ENCODE assay signal across 20 cellular contexts in the genomic region with DNA sequence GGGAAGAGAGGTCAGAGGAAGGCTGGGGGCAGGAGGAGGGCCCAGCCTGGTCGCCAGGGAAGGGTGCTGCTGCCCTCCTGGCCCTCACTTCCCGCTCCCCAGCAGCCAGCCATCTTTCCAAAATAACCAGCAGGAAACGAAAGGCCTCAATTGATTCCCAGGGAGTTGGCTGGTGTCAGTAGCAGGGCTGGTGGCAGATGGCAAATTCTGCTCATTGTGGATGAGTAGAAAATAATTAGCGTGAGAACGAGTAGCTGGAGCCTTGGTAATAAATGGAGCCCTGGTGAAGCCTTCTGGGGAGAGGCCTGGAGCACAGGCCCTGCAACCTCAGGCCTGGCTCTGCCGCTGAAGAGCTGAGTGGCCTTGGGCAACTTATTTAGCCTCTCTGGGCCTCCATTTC. TPM values are rescaled to one million over a fixed set of nuclear protein-coding genes. Genes with fewer than 3 reads are reported as not detected.
DNase-seq lines count a peak whose midpoint lies in the region; ATAC-seq and TF ChIP-seq lines count a peak whose summit lies in the region.
"Had no signal": no experiment of that assay in that cellular context is flagged by ENCODE, and none has a peak within 500 bp of the region (broad histone marks: within the 10 kb centered on the region; RNA-seq: fewer than 3 reads in every experiment).

No MANE protein-coding gene starts in this region.

- no peaks in the 10 kb centered on the region for H3K4me1 ChIP-seq in MM.1S (ENCODE audit: low read length)
- H3K4me1 ChIP-seq: body of pancreas, thyroid gland had no signal

- H3K27me3 ChIP-seq in MM.1S (replicated peaks; ENCODE audit: insufficient read depth, low read length) = peaks cover 98% of the 10 kb centered on the region
- H3K27me3 ChIP-seq: body of pancreas, thyroid gland had no signal

- H3F3A ChIP-seq in MM.1S (ENCODE audit: insufficient read depth, low read length) = no peaks in the 10 kb centered on the region

- no peak overlapping the region for H3K4me2 ChIP-seq in MM.1S (ENCODE audit: low read depth, low read length)

- no peak for ATAC-seq in HG03565 (IDR thresholded peaks at IDR 0.05; ENCODE audit: unreplicated experiment)
- ATAC-seq: activated CD8-positive, alpha-beta T cell treated with anti-CD3 and anti-CD28 coated beads for 36 hours; activated T-cell treated with anti-CD3 and anti-CD28 coated beads, Interleukin-2, amount 50 U/mL, for 4 hours; body of pancreas; left lobe of liver; right cardiac atrium; stimulated activated memory B cell treated with anti-CD40 and anti-IgM and Interleukin-4, amounts not matched to agents 10 μg/mL and 1 μg/mL and 100 μg/mL, for 72 hours had no signal

- TF ChIP-seq CTCF in brain (conservative IDR thresholded peaks at IDR 0.05) = no peak
- TF ChIP-seq CTCF in MM.1S (IDR thresholded peaks at IDR 0.05; ENCODE audit: low read length) = no peak

- H3K9ac ChIP-seq in MM.1S (ENCODE audit: low read length) = no peak overlapping the region

- H3K9me3 ChIP-seq in MM.1S (replicated peaks; ENCODE audit: insufficient read depth, low read length) = no peaks in the 10 kb centered on the region
- H3K9me3 ChIP-seq: body of pancreas, thyroid gland had no signal

- no peaks in the 10 kb centered on the region for H4K20me1 ChIP-seq in MM.1S (ENCODE audit: insufficient read depth, low read length)

- peaks cover 76% of the 10 kb centered on the region for H3K4me1 Mint-ChIP-seq in brain
- H3K4me1 Mint-ChIP-seq: stimulated activated memory B cell treated with anti-CD40 and anti-IgM and Interleukin-4, amounts not matched to agents 10 μg/mL and 1 μg/mL and 100 μg/mL, for 72 hours had no signal

- H3K36me3 Mint-ChIP-seq in brain = no peaks in the 10 kb centered on the region
- H3K36me3 Mint-ChIP-seq: stimulated activated memory B cell treated with anti-CD40 and anti-IgM and Interleukin-4, amounts not matched to agents 10 μg/mL and 1 μg/mL and 100 μg/mL, for 72 hours had no signal

- peak; percentile 14 for DNase-seq in NCI-H748 (lab: John Stamatoyannopoulos, UW; ENCODE audit: unreplicated experiment)
- DNase-seq in NCI-H748 treated with DMSO at 0.1 percent for 48 hours (lab: John Stamatoyannopoulos, UW) = no peak
- DNase-seq in NCI-H2171 (lab: John Stamatoyannopoulos, UW) = peak; percentile 87
- no peak for DNase-seq in MM.1S
- DNase-seq in H4 (ENCODE audit: low spot score) = no peak
- DNase-seq: activated CD4-positive, CD25-positive, alpha-beta regulatory T cell; activated CD8-positive, alpha-beta T cell treated with anti-CD3 and anti-CD28 coated beads for 36 hours; activated naive CD4-positive, alpha-beta T cell treated with anti-CD3 and anti-CD28 coated beads, Interleukin-2, amount 50 U/mL, for 16 hours; activated T-cell treated with anti-CD3 and anti-CD28 coated beads, Interleukin-2, amount 50 U/mL, for 4 hours; body of pancreas; DMS79 treated with DMSO at 0.1 percent for 48 hours; SIG-M5; thyroid gland had no signal

- H3K27ac Mint-ChIP-seq in brain = peak overlapping the region; percentile 91 to 99 (median 97)
- H3K27ac Mint-ChIP-seq: activated CD8-positive, alpha-beta T cell treated with anti-CD3 and anti-CD28 coated beads for 36 hours; stimulated activated memory B cell treated with anti-CD40 and anti-IgM and Interleukin-4, amounts not matched to agents 10 μg/mL and 1 μg/mL and 100 μg/mL, for 72 hours had no signal

- H3K9me3 Mint-ChIP-seq in brain = no peaks in the 10 kb centered on the region
- H3K9me3 Mint-ChIP-seq: activated CD8-positive, alpha-beta T cell treated with anti-CD3 and anti-CD28 coated beads for 36 hours; activated T-cell treated with anti-CD3 and anti-CD28 coated beads, Interleukin-2, amount 50 U/mL, for 4 hours; stimulated activated memory B cell treated with anti-CD40 and anti-IgM and Interleukin-4, amounts not matched to agents 10 μg/mL and 1 μg/mL and 100 μg/mL, for 72 hours had no signal

- H3K27ac ChIP-seq in temporal lobe (ENCODE audit: low read depth, low read length) (peak overlapping the region; percentile 52), MM.1S (ENCODE audit: low read length) (no peak overlapping the region)
- H3K27ac ChIP-seq: body of pancreas, thyroid gland had no signal

- H3K9me2 ChIP-seq in MM.1S (replicated peaks; ENCODE audit: insufficient read depth, low read length) = no peaks in the 10 kb centered on the region

- no peaks in the 10 kb centered on the region for H3K36me3 ChIP-seq in MM.1S (replicated peaks; ENCODE audit: insufficient read depth, low read length)
- H3K36me3 ChIP-seq: thyroid gland had no signal

- H2AFZ ChIP-seq in MM.1S (ENCODE audit: low read length) = no peak overlapping the region

- no peak overlapping the region for H3K4me3 ChIP-seq in MM.1S (ENCODE audit: low read length)
- H3K4me3 ChIP-seq: body of pancreas, thyroid gland had no signal

- H3K4me3 Mint-ChIP-seq in brain = peak overlapping the region in 3 of 5 experiments; percentile 28 to 65 (median 61)
- H3K4me3 Mint-ChIP-seq: activated CD8-positive, alpha-beta T cell treated with anti-CD3 and anti-CD28 coated beads for 36 hours; activated T-cell treated with anti-CD3 and anti-CD28 coated beads, Interleukin-2, amount 50 U/mL, for 4 hours; stimulated activated memory B cell treated with anti-CD40 and anti-IgM and Interleukin-4, amounts not matched to agents 10 μg/mL and 1 μg/mL and 100 μg/mL, for 72 hours had no signal

- H3K27me3 Mint-ChIP-seq in brain = peaks cover 3% of the 10 kb centered on the region
- H3K27me3 Mint-ChIP-seq: activated CD8-positive, alpha-beta T cell treated with anti-CD3 and anti-CD28 coated beads for 36 hours had no signal

- H3K79me2 ChIP-seq in MM.1S (ENCODE audit: low read length) = no peaks in the 10 kb centered on the region

RNA-seq across cellular contexts. Expression of a gene that starts 31.3 kb away (rescaled TPM):
- polyA plus RNA-seq in brain (ENCODE audit: insufficient read depth, low read depth, low replicate concordance) = 13.4 TPM
- total RNA-seq in temporal lobe = 7.4 TPM
- total RNA-seq in H4 (2014; rRNA removed; shearing (Covaris generic)) = 0.68 and 0.83 TPM in 2 replicates
- total RNA-seq: OCI-LY7 had no signal

RNA-seq across cellular contexts. Expression of a gene that starts 40.9 kb away (rescaled TPM):
- 70.8 TPM for polyA plus RNA-seq in brain (ENCODE audit: insufficient read depth, low read depth, low replicate concordance)
- total RNA-seq in temporal lobe = 1.2 TPM
- 1.0 and 1.2 TPM in 2 replicates for total RNA-seq in H4 (2014; rRNA removed; shearing (Covaris generic))

Comparison
In these comparisons a context has a peak if more than half of its experiments do, and no peak if none do; other contexts are left out.
1. DNase-seq: peak in NCI-H748 (single experiment) and NCI-H2171 (single experiment); none in NCI-H748 treated with DMSO at 0.1 percent for 48 hours (single experiment), MM.1S (single experiment) and H4 (single experiment).